8 cellular contexts compared by ENCODE assay signal in genomic region chr1:60848583-60849188, GRCh38.
DNase-seq lines count a peak whose midpoint lies in the region; ATAC-seq, FAIRE-seq and TF ChIP-seq lines count a peak whose summit lies in the region.

No MANE protein-coding gene starts in this region.

- POLR2A ChIA-PET in GM10248 (lab: Yijun Ruan, JAX) = no interaction called here

- FAIRE-seq in GM12892 (lab: Jason Lieb, UNC) = no peak

- TF ChIP-seq POLR2A in GM12892 (IDR thresholded peaks at IDR 0.05; ENCODE audit: low read depth, low read length) = no peak

- CTCF ChIA-PET in GM10248 (lab: Yijun Ruan, JAX) = interaction anchor here (0.6 to 1.9 kb wide), 12 partner anchors 9 to 1003 kb away, joined by 3 to 7 read pairs (median 4); no protein-coding TSS in a partner anchor

- no peak overlapping the region for H3K4me3 ChIP-seq in left lung

- DNase-seq in GM10248 (ENCODE audit: extremely low spot score) (no peak), NCI-H1105 (lab: John Stamatoyannopoulos, UW) (peak; percentile 48), amniotic epithelial cell (ENCODE audit: low read depth) (peak; percentile 12), left lung (no peak), T-helper 9 cell (no peak), GM12892 (ENCODE audit: insufficient read length) (no peak)

- H3K27ac ChIP-seq in left lung = no peak overlapping the region

- H3K27me3 ChIP-seq in left lung = no peaks in the 10 kb centered on the region

- peaks cover 0 to 4% of the 10 kb centered on the region in 2 donors for H3K9me3 ChIP-seq in left lung

- ATAC-seq in left lung (peak; percentile 38), HG03571 (IDR thresholded peaks at IDR 0.05; ENCODE audit: unreplicated experiment) (no peak), GM21447 (IDR thresholded peaks at IDR 0.05; ENCODE audit: unreplicated experiment) (no peak)

- TF ChIP-seq CTCF in GM10248 (IDR thresholded peaks at IDR 0.05; ENCODE audit: control extremely low read depth, extremely low read depth, low read depth, missing control alignments) = peak; percentile 33
- TF ChIP-seq CTCF in left lung (IDR thresholded peaks at IDR 0.05) = peak; percentile 30 to 32

- no peaks in the 10 kb centered on the region for H3K36me3 ChIP-seq in left lung

- intact Hi-C loops in left lung (cut with DNase I) = no loop called here

- H3K4me1 ChIP-seq in left lung = no peaks in the 10 kb centered on the region

Comparison
In these comparisons a context has a peak if more than half of its experiments do, and no peak if none do; other contexts are left out.
1. DNase-seq: peak in NCI-H1105 (single experiment) and amniotic epithelial cell (single experiment); none in GM10248 (single experiment), left lung (0 of 2), T-helper 9 cell (single experiment) and GM12892 (single experiment).